In genomic region chr4:140252742-140253555, GRCh38 we compare ENCODE assay signal across 8 cellular contexts.
A peak's percentile ranks its signal among the peaks of the same experiment; 100 is the strongest.
DNase-seq lines count a peak whose midpoint lies in the region; ATAC-seq and TF ChIP-seq lines count a peak whose summit lies in the region.

No MANE protein-coding gene starts in this region.

- H3K27me3 ChIP-seq in H9 (ENCODE audit: insufficient read depth, low read length) = no peaks in the 10 kb centered on the region; the same call in 1 of the 2 replicates

- peak overlapping the region; percentile 54 to 66 for H3K4me3 Mint-ChIP-seq in H9

- no peak overlapping the region for H3K27ac ChIP-seq in H9 (ENCODE audit: insufficient read length, low read depth, low read length)

- no peak overlapping the region for H2BK15ac ChIP-seq in H9 (ENCODE audit: low read depth, low read length)

- no peak overlapping the region for H3K23ac ChIP-seq in H9 (ENCODE audit: insufficient read length, low read depth, low read length)

- no peak overlapping the region for H2AFZ ChIP-seq in H9 (ENCODE audit: low read length)

- peak overlapping the region; percentile 48 for H3K4me3 ChIP-seq in astrocyte of the spinal cord (ENCODE audit: low read depth, low read length)

- peak; percentile 97 for TF ChIP-seq CTCF in H9 (conservative IDR thresholded peaks at IDR 0.05)
- peak; percentile 79 for TF ChIP-seq CTCF in astrocyte of the spinal cord (IDR thresholded peaks at IDR 0.05; ENCODE audit: low read depth, low read length)

- no peak overlapping the region for H4K5ac ChIP-seq in H9 (ENCODE audit: insufficient read length, low read depth, low read length)

- H2BK120ac ChIP-seq in H9 (ENCODE audit: low read depth, low read length, poor library complexity, severe bottlenecking) = no peak overlapping the region

- H2BK12ac ChIP-seq in H9 (ENCODE audit: insufficient read length, low read depth, low read length) = no peak overlapping the region

- peak; percentile 88 for DNase-seq in DMS53 (lab: John Stamatoyannopoulos, UW)
- DNase-seq in H9 = peak; percentile 81
- DNase-seq in NCI-H128 (lab: John Stamatoyannopoulos, UW; ENCODE audit: unreplicated experiment) = peak; percentile 46
- peak; percentile 40 for DNase-seq in T1000 (lab: John Stamatoyannopoulos, UW)
- DNase-seq in astrocyte of the spinal cord (ENCODE audit: low read depth, low spot score) = peak; percentile 73
- DNase-seq in hippocampal formation (lab: John Stamatoyannopoulos, UW) = peak; percentile 79 to 83
- DNase-seq in renal cortical epithelial cell (ENCODE audit: low read depth) = peak; percentile 54

- H4K20me1 ChIP-seq in H9 (ENCODE audit: control insufficient read depth, insufficient read depth, insufficient read length) = no peaks in the 10 kb centered on the region

- H2AK5ac ChIP-seq in H9 (ENCODE audit: insufficient read length, low read length) = no peak overlapping the region

- peak overlapping the region; percentile 35 for H3K4me2 ChIP-seq in H9 (ENCODE audit: insufficient read depth, insufficient read length, low read length)

- H3K79me1 ChIP-seq in H9 (ENCODE audit: insufficient read depth, low read depth, low read length, poor library complexity, severe bottlenecking) = no peaks in the 10 kb centered on the region

- H4K91ac ChIP-seq in H9 (ENCODE audit: insufficient read length, low read depth, low read length) = no peak overlapping the region

- H3K4ac ChIP-seq in H9 (ENCODE audit: low read depth, low read length) = no peak overlapping the region

- H3K27ac Mint-ChIP-seq in H9 = no peak overlapping the region

- H3K9ac ChIP-seq in H9 (ENCODE audit: extremely low read depth, insufficient read length, low read length) = no peak overlapping the region

- H3K36me3 Mint-ChIP-seq in H9 (ENCODE audit: insufficient read depth in 1 of 3, low read depth in 3 of 3) = no peaks in the 10 kb centered on the region

- in situ Hi-C loops in astrocyte of the spinal cord (cut with HindIII; ENCODE audit: low sequenced_read_pairs) = no loop called here

- H3K79me2 ChIP-seq in H9 (ENCODE audit: insufficient read depth, low read length) = no peaks in the 10 kb centered on the region

- no CpG with 5 or more reads among the region's 72 CpGs for WGBS in H9 (ENCODE audit: extremely low coverage, insufficient read length, low lambda C conversion rate)

- H2BK5ac ChIP-seq in H9 (ENCODE audit: insufficient read length, low read length) = no peak overlapping the region

- peaks cover 33 to 46% of the 10 kb centered on the region in 2 experiments for H3K4me1 Mint-ChIP-seq in H9

- H4K8ac ChIP-seq in H9 (replicated peaks; ENCODE audit: insufficient read length, low read depth, low read length) = no peak overlapping the region

- H3K27me3 Mint-ChIP-seq in H9 (ENCODE audit: low read depth) = peaks cover 39% of the 10 kb centered on the region

- H3K23me2 ChIP-seq in H9 (ENCODE audit: insufficient read length, low read depth, low read length, poor library complexity, severe bottlenecking) = peaks cover 6% of the 10 kb centered on the region

- peak overlapping the region; percentile 28 for H3K18ac ChIP-seq in H9 (ENCODE audit: insufficient read length, low read depth, low read length)

- peak overlapping the region; percentile 74 for H3K14ac ChIP-seq in H9 (ENCODE audit: insufficient read depth, low read length)

- no peak overlapping the region for H3T11ph ChIP-seq in H9 (ENCODE audit: low read length)

- no peaks in the 10 kb centered on the region for H3K9me3 ChIP-seq in H9 (ENCODE audit: control insufficient read depth, low read depth, low read length)

- ATAC-seq in GM18519 (IDR thresholded peaks at IDR 0.05; ENCODE audit: low FRiP score, unreplicated experiment) = no peak

- peaks cover 10% of the 10 kb centered on the region; the same call in 1 of the 2 replicates for H3K4me1 ChIP-seq in H9 (ENCODE audit: insufficient read depth, low read length)

- H2BK20ac ChIP-seq in H9 (ENCODE audit: low read depth, low read length, poor library complexity, severe bottlenecking) = no peak overlapping the region

- H3K9me3 Mint-ChIP-seq in H9 = no peaks in the 10 kb centered on the region

- no peak overlapping the region for H3K56ac ChIP-seq in H9 (ENCODE audit: insufficient read length, low read depth, low read length)
